In genomic region chr19:54096642-54097106, GRCh38 we compare ENCODE assay signal across 9 cellular contexts. TPM values are rescaled to one million over a fixed set of nuclear protein-coding genes. Genes with fewer than 3 reads are reported as not detected.
DNase-seq lines count a peak whose midpoint lies in the region; ATAC-seq, FAIRE-seq and TF ChIP-seq lines count a peak whose summit lies in the region.
"Had no signal": no experiment of that assay in that cellular context is flagged by ENCODE, and none has a peak within 500 bp of the region (broad histone marks: within the 10 kb centered on the region; RNA-seq: fewer than 3 reads in every experiment).

No MANE protein-coding gene starts in this region.

- FAIRE-seq in frontal cortex (lab: Jason Lieb, UNC): no peak

- peaks cover 6% of the 10 kb centered on the region for H3K9me3 Mint-ChIP-seq in nephron

- H3K4me1 ChIP-seq in RWPE2 (ENCODE audit: insufficient read depth, poor library complexity, severe bottlenecking): no peaks in the 10 kb centered on the region

- peaks cover 61% of the 10 kb centered on the region for H3K27me3 Mint-ChIP-seq in nephron (ENCODE audit: low read depth)

- H3K27me3 ChIP-seq in RWPE2 (ENCODE audit: insufficient read depth, poor library complexity, severe bottlenecking): no peaks in the 10 kb centered on the region

- H3K4me1 Mint-ChIP-seq in nephron: no peaks in the 10 kb centered on the region

- no peak overlapping the region for H3K4me3 ChIP-seq in RWPE2 (ENCODE audit: severe bottlenecking)

- peak; percentile 28 for DNase-seq in DMS53 (lab: John Stamatoyannopoulos, UW)
- DNase-seq in DMS53 treated with DMSO at 0.1 percent for 48 hours (lab: John Stamatoyannopoulos, UW; ENCODE audit: unreplicated experiment): no peak
- DNase-seq in RWPE2 (ENCODE audit: low spot score): no peak
- DNase-seq in epidermal melanocyte (ENCODE audit: insufficient read length, low spot score): peak; percentile 37
- no peak for DNase-seq in frontal cortex (ENCODE audit: low spot score in 2 of 2)

- H3K36me3 Mint-ChIP-seq in nephron (ENCODE audit: low read depth): no peaks in the 10 kb centered on the region

- TF ChIP-seq CTCF in RWPE2 (IDR thresholded peaks at IDR 0.05; ENCODE audit: poor library complexity, severe bottlenecking): no peak
- no peak for TF ChIP-seq CTCF in nephron (IDR thresholded peaks at IDR 0.05; ENCODE audit: unreplicated experiment in 3 of 3)

- H3K36me3 ChIP-seq in RWPE2 (ENCODE audit: low read depth): no peaks in the 10 kb centered on the region

- peaks cover 2% of the 10 kb centered on the region for H3K9me3 ChIP-seq in RWPE2 (ENCODE audit: severe bottlenecking)

- peak; percentile 53; the same call in 1 of the 3 replicates for ATAC-seq in RWPE2 (ENCODE audit: low read depth)
- no peak for ATAC-seq in HG03025 (IDR thresholded peaks at IDR 0.05; ENCODE audit: low FRiP score, unreplicated experiment)
- ATAC-seq in HG02588 (IDR thresholded peaks at IDR 0.05; ENCODE audit: unreplicated experiment): no peak

- H3K27ac ChIP-seq in RWPE2 (ENCODE audit: poor library complexity, severe bottlenecking): no peak overlapping the region
- H3K27ac ChIP-seq: C4-2B had no signal

- no peak overlapping the region for H3K27ac Mint-ChIP-seq in nephron

- peak overlapping the region; percentile 50 to 68 (median 59) for H3K4me3 Mint-ChIP-seq in nephron

RNA-seq across cellular contexts. Expression of gene OSCAR, which starts 3.9 kb away (rescaled TPM):
- total RNA-seq in frontal cortex: not detected

RNA-seq across cellular contexts. Expression of gene NDUFA3, which starts 6.0 kb away (rescaled TPM):
- total RNA-seq in frontal cortex: 9.4 TPM

RNA-seq across cellular contexts. Expression of gene TARM1, which starts 15.5 kb away (rescaled TPM):
- total RNA-seq in frontal cortex: not detected

RNA-seq across cellular contexts. Expression of gene TFPT, which starts 18.8 kb away (rescaled TPM):
- 6.5 TPM for total RNA-seq in frontal cortex

RNA-seq across cellular contexts. Expression of gene PRPF31, which starts 18.9 kb away (rescaled TPM):
- total RNA-seq in frontal cortex: 25.3 TPM

Comparison
In these comparisons a context has a peak if more than half of its experiments do, and no peak if none do; other contexts are left out.
1. DNase-seq: peak in DMS53 (single experiment) and epidermal melanocyte (single experiment); none in DMS53 treated with DMSO at 0.1 percent for 48 hours (single experiment), RWPE2 (single experiment) and frontal cortex (0 of 2).